ENCODE assay signal across 8 cellular contexts in the genomic region with DNA sequence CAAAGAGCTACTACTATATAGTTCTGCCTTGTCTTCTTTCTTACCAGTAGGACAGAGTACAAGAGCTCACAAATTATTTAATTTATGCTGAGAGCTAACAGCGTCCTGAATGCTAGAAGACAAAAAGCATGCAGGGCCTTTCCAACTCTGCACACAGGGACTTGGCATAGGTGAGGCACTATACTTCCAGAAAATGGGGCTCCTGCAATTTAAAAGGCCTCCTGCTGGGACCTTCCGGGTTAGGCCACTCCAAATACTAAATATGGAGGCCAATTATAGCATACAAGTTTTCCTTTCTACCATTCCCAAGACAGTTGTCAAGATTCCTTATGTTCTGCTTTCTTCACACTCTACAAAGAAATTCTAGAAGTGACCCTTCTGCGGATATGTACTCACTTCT. TPM values are rescaled to one million over a fixed set of nuclear protein-coding genes. Genes with fewer than 3 reads are reported as not detected.
DNase-seq lines count a peak whose midpoint lies in the region; ATAC-seq and TF ChIP-seq lines count a peak whose summit lies in the region.

No MANE protein-coding gene starts in this region.

- H3K27me3 Mint-ChIP-seq in nephron (ENCODE audit: low read depth), result peaks cover 19% of the 10 kb centered on the region

- H3K4me2 ChIP-seq in OCI-LY7 (ENCODE audit: low read length), result peak overlapping the region; percentile 84

- POLR2A ChIA-PET in OCI-LY7 (lab: Charles Lee), result interaction anchor here (1.3 to 2.7 kb wide), 6 partner anchors 10 to 33 kb away, joined by 3 to 35 read pairs (median 7); partner anchors contain the start of gene DYNC2H1

- H3K9me2 ChIP-seq in OCI-LY7 (ENCODE audit: insufficient read depth, low read length), result no peaks in the 10 kb centered on the region

- no peaks in the 10 kb centered on the region for H3K9me3 Mint-ChIP-seq in nephron

- H3K9me3 ChIP-seq in BE2C (no peaks in the 10 kb centered on the region), OCI-LY7 (ENCODE audit: low read length) (no peaks in the 10 kb centered on the region), duodenal mucosa (ENCODE audit: control insufficient read depth in 1 of 2, low read length in 2 of 2) (no peaks in the 10 kb centered on the region)

- CTCF ChIA-PET in OCI-LY7 (lab: Charles Lee; ENCODE audit: unreplicated experiment), result interaction anchor here (0.6 kb wide), 1 partner anchor 18 kb away, joined by 3 read pairs; the partner anchor contains the start of gene DYNC2H1

- H2AFZ ChIP-seq in OCI-LY7 (ENCODE audit: low read length), result no peak overlapping the region

- ATAC-seq in GM19452 (IDR thresholded peaks at IDR 0.05; ENCODE audit: unreplicated experiment) (peak; percentile 3), HG03571 (IDR thresholded peaks at IDR 0.05; ENCODE audit: unreplicated experiment) (no peak), GM21717 (IDR thresholded peaks at IDR 0.05; ENCODE audit: unreplicated experiment) (no peak)

- peak overlapping the region; percentile 83 to 98 (median 94) for H3K27ac Mint-ChIP-seq in nephron

- no peaks in the 10 kb centered on the region for H3K4me1 ChIP-seq in BE2C
- H3K4me1 ChIP-seq in OCI-LY7 (ENCODE audit: insufficient read depth, low read length, poor library complexity, severe bottlenecking), result peaks cover 30% of the 10 kb centered on the region
- peaks cover 11 to 22% of the 10 kb centered on the region in 2 donors for H3K4me1 ChIP-seq in duodenal mucosa (ENCODE audit: control insufficient read depth in 1 of 2, insufficient read depth in 2 of 2, low read length in 2 of 2)

- H3K4me3 Mint-ChIP-seq in nephron, result peak overlapping the region; percentile 97 to 98 (median 97)

- H3K27ac ChIP-seq in OCI-LY7 (ENCODE audit: low read depth, low read length, poor library complexity, severe bottlenecking) (no peak overlapping the region), duodenal mucosa (ENCODE audit: low read depth, low read length) (no peak overlapping the region)

- BruUV-seq in OCI-LY7 (replicated peaks; lab: Mats Ljungman, UMichigan), result no TSS peak

- TF ChIP-seq CTCF in BE2C (IDR thresholded peaks at IDR 0.05; ENCODE audit: low read depth, low read length), result no peak
- no peak for TF ChIP-seq CTCF in OCI-LY7 (conservative IDR thresholded peaks at IDR 0.05; ENCODE audit: low read length)
- TF ChIP-seq CTCF in nephron (IDR thresholded peaks at IDR 0.05; ENCODE audit: unreplicated experiment in 3 of 3), result no peak

- peaks cover 11% of the 10 kb centered on the region for H3K36me3 Mint-ChIP-seq in nephron (ENCODE audit: low read depth)

- H3K27me3 ChIP-seq in BE2C, result no peaks in the 10 kb centered on the region
- peaks cover 0 to 1% of the 10 kb centered on the region in 2 donors for H3K27me3 ChIP-seq in duodenal mucosa (ENCODE audit: control insufficient read depth in 1 of 2, insufficient read depth in 2 of 2, low read length in 2 of 2)

- H3K36me3 ChIP-seq in BE2C, result peaks cover 26% of the 10 kb centered on the region
- peaks cover 32% of the 10 kb centered on the region for H3K36me3 ChIP-seq in OCI-LY7 (ENCODE audit: insufficient read depth, low read length)
- H3K36me3 ChIP-seq in duodenal mucosa (ENCODE audit: control insufficient read depth in 1 of 2, insufficient read depth in 2 of 2, low read length in 2 of 2), result no peaks in the 10 kb centered on the region

- H3K4me1 Mint-ChIP-seq in nephron, result peaks cover 32% of the 10 kb centered on the region

- H3K79me2 ChIP-seq in OCI-LY7 (ENCODE audit: insufficient read depth, low read depth, low read length), result peaks cover 56% of the 10 kb centered on the region

- intact Hi-C loops in OCI-LY7 (cut with micrococcal nuclease; ENCODE audit: unreplicated experiment), result loop anchor here (2.0 kb wide), 1 partner anchor 18 kb away; the partner anchor contains the start of gene DYNC2H1

- H4K20me1 ChIP-seq in OCI-LY7 (ENCODE audit: insufficient read depth, low read length), result peaks cover 13% of the 10 kb centered on the region; the same call in 1 of the 2 replicates

- H3K4me3 ChIP-seq in BE2C (ENCODE audit: low read depth, low read length), result peak overlapping the region; percentile 95
- H3K4me3 ChIP-seq in OCI-LY7 (ENCODE audit: low read depth, low read length, poor library complexity, severe bottlenecking), result peak overlapping the region; percentile 95
- H3K4me3 ChIP-seq in duodenal mucosa (ENCODE audit: low read depth in 1 of 2, low read length in 2 of 2), result peak overlapping the region; percentile 83 to 90

- H3K9ac ChIP-seq in duodenal mucosa (ENCODE audit: low read depth in 1 of 2, low read length in 2 of 2), result peak overlapping the region; percentile 41 to 58

- DNase-seq in BE2C, result no peak
- peak; percentile 21 for DNase-seq in OCI-LY7 (ENCODE audit: low spot score)
- DNase-seq in NCI-H2196 treated with DMSO at 0.1 percent for 48 hours (lab: John Stamatoyannopoulos, UW; ENCODE audit: unreplicated experiment), result no peak

RNA-seq across cellular contexts. Expression of gene DCUN1D5, which starts 0.9 kb away (rescaled TPM):
- polyA plus RNA-seq in BE2C (2012; ENCODE audit: insufficient read depth, insufficient read length, low read depth), result 40.7 TPM
- 70.4 and 73.9 TPM in 2 replicates for total RNA-seq in OCI-LY7 (2014; rRNA removed; shearing (Covaris generic))
- total RNA-seq in OCI-LY7 (2022), result 46.4 TPM in 2 replicates

RNA-seq across cellular contexts. Expression of gene DYNC2H1, which starts 18.2 kb away (rescaled TPM):
- 2.7 TPM for polyA plus RNA-seq in BE2C (2012; ENCODE audit: insufficient read depth, insufficient read length, low read depth)
- 0.41 and 1.1 TPM in 2 replicates for total RNA-seq in OCI-LY7 (2014; rRNA removed; shearing (Covaris generic))
- 0.44 and 0.46 TPM in 2 replicates for total RNA-seq in OCI-LY7 (2022)
